1 cellular context compared by ENCODE assay signal in genomic region chr20:3064119-3064518, GRCh38.
TF ChIP-seq lines count a peak whose summit lies in the region.
"Not testable (repeated sequence)": the region's sequence is repeated elsewhere in the genome, so short reads cannot be mapped to it uniquely, and the experiment has no call there.

No MANE protein-coding gene starts in this region.

TF ChIP-seq in HepG2, 621 proteins besides CTCF, POLR2A, EP300 and RAD21:
- TF ChIP-seq ZMYM3 (CRISPR knock-in tag; IDR thresholded peaks at IDR 0.05) (peak; percentile 73; the same call in 1 of the 2 replicates), FOXC1 (CRISPR knock-in tag; IDR thresholded peaks at IDR 0.05; ENCODE audit: borderline replicate concordance) (0 out of 2 replicates have a peak, but pooled peaks have one; percentile 51), TBX2 (CRISPR knock-in tag; IDR thresholded peaks at IDR 0.05; ENCODE audit: borderline replicate concordance) (0 out of 2 replicates have a peak, but pooled peaks have one; percentile 23), KDM1A (CRISPR knock-in tag; IDR thresholded peaks at IDR 0.05) (peak; percentile 36; the same call in 1 of the 2 replicates), ZNF770 (CRISPR knock-in tag; IDR thresholded peaks at IDR 0.05) (peak; percentile 88), ZNF30 (CRISPR knock-in tag; IDR thresholded peaks at IDR 0.05) (0 out of 2 replicates have a peak, but pooled peaks have one; percentile 28), NONO (CRISPR knock-in tag; conservative IDR thresholded peaks at IDR 0.05) (0 out of 2 replicates have a peak, but pooled peaks have one; percentile 14), MYC (CRISPR knock-in tag; IDR thresholded peaks at IDR 0.05; ENCODE audit: borderline replicate concordance) (0 out of 2 replicates have a peak, but pooled peaks have one; percentile 29), CEBPG (CRISPR knock-in tag; IDR thresholded peaks at IDR 0.05) (peak; percentile 43; the same call in 1 of the 2 replicates), ADNP (CRISPR knock-in tag; IDR thresholded peaks at IDR 0.05) (peak; percentile 55; the same call in 1 of the 2 replicates), ZMYM4 (CRISPR knock-in tag; IDR thresholded peaks at IDR 0.05) (peak; percentile 24; the same call in 1 of the 2 replicates), ATF6 (CRISPR knock-in tag; conservative IDR thresholded peaks at IDR 0.05) (0 out of 2 replicates have a peak, but pooled peaks have one; percentile 43), SALL1 (CRISPR knock-in tag; IDR thresholded peaks at IDR 0.05) (peak; percentile 21; the same call in 1 of the 2 replicates), HDAC2 (CRISPR knock-in tag; IDR thresholded peaks at IDR 0.05) (peak; percentile 15; the same call in 1 of the 2 replicates), ZNF460 (CRISPR knock-in tag; IDR thresholded peaks at IDR 0.05; ENCODE audit: borderline replicate concordance) (peak; percentile 94), ZNF501 (CRISPR knock-in tag; IDR thresholded peaks at IDR 0.05) (peak; percentile 32; the same call in 1 of the 2 replicates), ZNF263 (CRISPR knock-in tag; IDR thresholded peaks at IDR 0.05) (0 out of 2 replicates have a peak, but pooled peaks have one; percentile 35)
- TF ChIP-seq NONO (IDR thresholded peaks at IDR 0.05): not testable (repeated sequence)
